1 cellular context compared by ENCODE assay signal in the genomic region with DNA sequence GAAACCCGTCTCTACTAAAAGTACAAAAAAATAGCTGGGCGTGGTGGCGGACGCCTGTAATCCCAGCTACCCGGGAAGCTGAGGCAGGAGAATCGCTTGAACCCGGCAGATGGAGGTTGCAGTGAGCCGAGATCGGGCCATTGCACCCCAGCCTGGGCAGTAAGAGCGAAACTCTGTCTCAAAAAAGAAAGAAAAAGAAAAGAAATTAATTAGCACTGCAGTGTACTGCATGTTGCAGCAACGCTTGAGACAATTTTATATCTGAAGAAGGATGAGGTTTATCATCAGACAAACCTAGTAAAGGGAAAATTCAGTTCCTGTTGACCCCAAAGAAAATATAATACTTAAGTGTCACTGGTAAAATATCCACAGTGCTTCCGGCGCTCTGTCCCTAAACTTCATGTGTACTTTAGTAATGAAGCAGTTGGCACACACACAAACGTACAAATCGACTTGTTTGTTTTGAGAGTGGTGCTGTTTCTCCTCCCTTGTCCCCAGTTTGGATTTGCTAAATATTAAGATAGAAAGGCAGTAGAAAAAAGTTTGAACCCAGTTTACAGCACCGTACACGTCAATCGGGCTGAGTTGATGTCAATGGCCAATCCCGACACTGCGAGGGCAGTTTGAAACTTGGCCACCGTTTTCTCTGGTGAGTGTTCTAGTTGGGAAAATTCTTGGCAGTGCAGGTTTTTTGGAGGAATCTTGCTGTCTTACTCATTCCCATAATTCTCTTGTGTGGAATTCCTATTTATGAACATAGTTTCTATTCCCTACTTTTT.
TF ChIP-seq lines count a peak whose summit lies in the region.

No MANE protein-coding gene starts in this region.

TF ChIP-seq in GM23338, 12 proteins besides CTCF, POLR2A, EP300 and RAD21 (continued from another document):
- TF ChIP-seq, protein P1, sequence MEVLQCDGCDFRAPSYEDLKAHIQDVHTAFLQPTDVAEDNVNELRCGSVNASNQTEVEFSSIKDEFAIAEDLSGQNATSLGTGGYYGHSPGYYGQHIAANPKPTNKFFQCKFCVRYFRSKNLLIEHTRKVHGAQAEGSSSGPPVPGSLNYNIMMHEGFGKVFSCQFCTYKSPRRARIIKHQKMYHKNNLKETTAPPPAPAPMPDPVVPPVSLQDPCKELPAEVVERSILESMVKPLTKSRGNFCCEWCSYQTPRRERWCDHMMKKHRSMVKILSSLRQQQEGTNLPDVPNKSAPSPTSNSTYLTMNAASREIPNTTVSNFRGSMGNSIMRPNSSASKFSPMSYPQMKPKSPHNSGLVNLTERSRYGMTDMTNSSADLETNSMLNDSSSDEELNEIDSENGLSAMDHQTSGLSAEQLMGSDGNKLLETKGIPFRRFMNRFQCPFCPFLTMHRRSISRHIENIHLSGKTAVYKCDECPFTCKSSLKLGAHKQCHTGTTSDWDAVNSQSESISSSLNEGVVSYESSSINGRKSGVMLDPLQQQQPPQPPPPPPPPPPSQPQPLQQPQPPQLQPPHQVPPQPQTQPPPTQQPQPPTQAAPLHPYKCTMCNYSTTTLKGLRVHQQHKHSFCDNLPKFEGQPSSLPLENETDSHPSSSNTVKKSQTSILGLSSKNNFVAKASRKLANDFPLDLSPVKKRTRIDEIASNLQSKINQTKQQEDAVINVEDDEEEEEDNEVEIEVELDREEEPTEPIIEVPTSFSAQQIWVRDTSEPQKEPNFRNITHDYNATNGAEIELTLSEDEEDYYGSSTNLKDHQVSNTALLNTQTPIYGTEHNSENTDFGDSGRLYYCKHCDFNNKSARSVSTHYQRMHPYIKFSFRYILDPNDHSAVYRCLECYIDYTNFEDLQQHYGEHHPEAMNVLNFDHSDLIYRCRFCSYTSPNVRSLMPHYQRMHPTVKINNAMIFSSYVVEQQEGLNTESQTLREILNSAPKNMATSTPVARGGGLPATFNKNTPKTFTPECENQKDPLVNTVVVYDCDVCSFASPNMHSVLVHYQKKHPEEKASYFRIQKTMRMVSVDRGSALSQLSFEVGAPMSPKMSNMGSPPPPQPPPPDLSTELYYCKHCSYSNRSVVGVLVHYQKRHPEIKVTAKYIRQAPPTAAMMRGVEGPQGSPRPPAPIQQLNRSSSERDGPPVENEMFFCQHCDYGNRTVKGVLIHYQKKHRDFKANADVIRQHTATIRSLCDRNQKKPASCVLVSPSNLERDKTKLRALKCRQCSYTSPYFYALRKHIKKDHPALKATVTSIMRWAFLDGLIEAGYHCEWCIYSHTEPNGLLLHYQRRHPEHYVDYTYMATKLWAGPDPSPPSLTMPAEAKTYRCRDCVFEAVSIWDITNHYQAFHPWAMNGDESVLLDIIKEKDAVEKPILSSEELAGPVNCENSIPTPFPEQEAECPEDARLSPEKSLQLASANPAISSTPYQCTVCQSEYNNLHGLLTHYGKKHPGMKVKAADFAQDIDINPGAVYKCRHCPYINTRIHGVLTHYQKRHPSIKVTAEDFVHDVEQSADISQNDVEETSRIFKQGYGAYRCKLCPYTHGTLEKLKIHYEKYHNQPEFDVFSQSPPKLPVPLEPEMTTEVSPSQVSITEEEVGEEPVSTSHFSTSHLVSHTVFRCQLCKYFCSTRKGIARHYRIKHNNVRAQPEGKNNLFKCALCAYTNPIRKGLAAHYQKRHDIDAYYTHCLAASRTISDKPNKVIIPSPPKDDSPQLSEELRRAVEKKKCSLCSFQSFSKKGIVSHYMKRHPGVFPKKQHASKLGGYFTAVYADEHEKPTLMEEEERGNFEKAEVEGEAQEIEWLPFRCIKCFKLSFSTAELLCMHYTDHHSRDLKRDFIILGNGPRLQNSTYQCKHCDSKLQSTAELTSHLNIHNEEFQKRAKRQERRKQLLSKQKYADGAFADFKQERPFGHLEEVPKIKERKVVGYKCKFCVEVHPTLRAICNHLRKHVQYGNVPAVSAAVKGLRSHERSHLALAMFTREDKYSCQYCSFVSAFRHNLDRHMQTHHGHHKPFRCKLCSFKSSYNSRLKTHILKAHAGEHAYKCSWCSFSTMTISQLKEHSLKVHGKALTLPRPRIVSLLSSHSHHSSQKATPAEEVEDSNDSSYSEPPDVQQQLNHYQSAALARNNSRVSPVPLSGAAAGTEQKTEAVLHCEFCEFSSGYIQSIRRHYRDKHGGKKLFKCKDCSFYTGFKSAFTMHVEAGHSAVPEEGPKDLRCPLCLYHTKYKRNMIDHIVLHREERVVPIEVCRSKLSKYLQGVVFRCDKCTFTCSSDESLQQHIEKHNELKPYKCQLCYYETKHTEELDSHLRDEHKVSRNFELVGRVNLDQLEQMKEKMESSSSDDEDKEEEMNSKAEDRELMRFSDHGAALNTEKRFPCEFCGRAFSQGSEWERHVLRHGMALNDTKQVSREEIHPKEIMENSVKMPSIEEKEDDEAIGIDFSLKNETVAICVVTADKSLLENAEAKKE (CRISPR knock-in tag; IDR thresholded peaks at IDR 0.05) = no peak
- TF ChIP-seq JUNB (IDR thresholded peaks at IDR 0.05; ENCODE audit: unreplicated experiment) (no peak), EZH2phosphoT487 (IDR thresholded peaks at IDR 0.05; ENCODE audit: unreplicated experiment) (no peak), CREB1 (CRISPR knock-in tag; IDR thresholded peaks at IDR 0.05; ENCODE audit: low read depth) (no peak), NANOG (IDR thresholded peaks at IDR 0.05; ENCODE audit: borderline replicate concordance) (no peak), ZNF114 (CRISPR knock-in tag; IDR thresholded peaks at IDR 0.05) (no peak), STAT1 (IDR thresholded peaks at IDR 0.05; ENCODE audit: unreplicated experiment) (no peak), ZNF331 (CRISPR knock-in tag; IDR thresholded peaks at IDR 0.05; ENCODE audit: low read depth) (no peak)
- TF ChIP-seq, protein P2, sequence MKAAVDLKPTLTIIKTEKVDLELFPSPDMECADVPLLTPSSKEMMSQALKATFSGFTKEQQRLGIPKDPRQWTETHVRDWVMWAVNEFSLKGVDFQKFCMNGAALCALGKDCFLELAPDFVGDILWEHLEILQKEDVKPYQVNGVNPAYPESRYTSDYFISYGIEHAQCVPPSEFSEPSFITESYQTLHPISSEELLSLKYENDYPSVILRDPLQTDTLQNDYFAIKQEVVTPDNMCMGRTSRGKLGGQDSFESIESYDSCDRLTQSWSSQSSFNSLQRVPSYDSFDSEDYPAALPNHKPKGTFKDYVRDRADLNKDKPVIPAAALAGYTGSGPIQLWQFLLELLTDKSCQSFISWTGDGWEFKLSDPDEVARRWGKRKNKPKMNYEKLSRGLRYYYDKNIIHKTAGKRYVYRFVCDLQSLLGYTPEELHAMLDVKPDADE (IDR thresholded peaks at IDR 0.05) = no peak
- TF ChIP-seq, protein P3, sequence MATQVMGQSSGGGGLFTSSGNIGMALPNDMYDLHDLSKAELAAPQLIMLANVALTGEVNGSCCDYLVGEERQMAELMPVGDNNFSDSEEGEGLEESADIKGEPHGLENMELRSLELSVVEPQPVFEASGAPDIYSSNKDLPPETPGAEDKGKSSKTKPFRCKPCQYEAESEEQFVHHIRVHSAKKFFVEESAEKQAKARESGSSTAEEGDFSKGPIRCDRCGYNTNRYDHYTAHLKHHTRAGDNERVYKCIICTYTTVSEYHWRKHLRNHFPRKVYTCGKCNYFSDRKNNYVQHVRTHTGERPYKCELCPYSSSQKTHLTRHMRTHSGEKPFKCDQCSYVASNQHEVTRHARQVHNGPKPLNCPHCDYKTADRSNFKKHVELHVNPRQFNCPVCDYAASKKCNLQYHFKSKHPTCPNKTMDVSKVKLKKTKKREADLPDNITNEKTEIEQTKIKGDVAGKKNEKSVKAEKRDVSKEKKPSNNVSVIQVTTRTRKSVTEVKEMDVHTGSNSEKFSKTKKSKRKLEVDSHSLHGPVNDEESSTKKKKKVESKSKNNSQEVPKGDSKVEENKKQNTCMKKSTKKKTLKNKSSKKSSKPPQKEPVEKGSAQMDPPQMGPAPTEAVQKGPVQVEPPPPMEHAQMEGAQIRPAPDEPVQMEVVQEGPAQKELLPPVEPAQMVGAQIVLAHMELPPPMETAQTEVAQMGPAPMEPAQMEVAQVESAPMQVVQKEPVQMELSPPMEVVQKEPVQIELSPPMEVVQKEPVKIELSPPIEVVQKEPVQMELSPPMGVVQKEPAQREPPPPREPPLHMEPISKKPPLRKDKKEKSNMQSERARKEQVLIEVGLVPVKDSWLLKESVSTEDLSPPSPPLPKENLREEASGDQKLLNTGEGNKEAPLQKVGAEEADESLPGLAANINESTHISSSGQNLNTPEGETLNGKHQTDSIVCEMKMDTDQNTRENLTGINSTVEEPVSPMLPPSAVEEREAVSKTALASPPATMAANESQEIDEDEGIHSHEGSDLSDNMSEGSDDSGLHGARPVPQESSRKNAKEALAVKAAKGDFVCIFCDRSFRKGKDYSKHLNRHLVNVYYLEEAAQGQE (IDR thresholded peaks at IDR 0.05; ENCODE audit: unreplicated experiment) = no peak
